In genomic region chr19:51000426-51000825, GRCh38 we compare ENCODE assay signal across 23 cellular contexts. TPM values are rescaled to one million over a fixed set of nuclear protein-coding genes. Genes with fewer than 3 reads are reported as not detected.
DNase-seq lines count a peak whose midpoint lies in the region; ATAC-seq and TF ChIP-seq lines count a peak whose summit lies in the region.
"Had no signal": no experiment of that assay in that cellular context is flagged by ENCODE, and none has a peak within 500 bp of the region (broad histone marks: within the 10 kb centered on the region; RNA-seq: fewer than 3 reads in every experiment).

No MANE protein-coding gene starts in this region.

- no peak overlapping the region for H3K4ac ChIP-seq in neuronal stem cell (ENCODE audit: low read length)

- H2AFZ ChIP-seq in PC-9, result peak overlapping the region; percentile 77; the same call in 1 of the 2 replicates
- no peak overlapping the region for H2AFZ ChIP-seq in neuronal stem cell (ENCODE audit: low read length)

- H3K4me2 ChIP-seq in PC-9 (peak overlapping the region; percentile 93), neuronal stem cell (ENCODE audit: insufficient read depth, low read length, poor library complexity, severe bottlenecking) (no peak overlapping the region)

- no peaks in the 10 kb centered on the region for H3K79me1 ChIP-seq in neuronal stem cell (ENCODE audit: low read depth, low read length)

- no peak overlapping the region for H4K8ac ChIP-seq in neuronal stem cell (ENCODE audit: low read depth, low read length)

- peak overlapping the region; percentile 90 for H2BK120ac ChIP-seq in neuronal stem cell (ENCODE audit: low read depth, low read length)

- no peaks in the 10 kb centered on the region for H3K36me3 ChIP-seq in H7 (replicated peaks; ENCODE audit: control insufficient read depth, insufficient read depth, low read length)
- H3K36me3 ChIP-seq in PC-9 (ENCODE audit: low read depth), result peaks cover 7% of the 10 kb centered on the region; the same call in 1 of the 2 replicates
- no peaks in the 10 kb centered on the region for H3K36me3 ChIP-seq in esophagus (ENCODE audit: control insufficient read depth in 2 of 2, insufficient read depth in 2 of 2, low read length in 1 of 2)
- H3K36me3 ChIP-seq in neuronal stem cell (replicated peaks in 1 of 2; ENCODE audit: control insufficient read depth in 2 of 2, insufficient read depth in 2 of 2, low read length in 2 of 2), result no peaks in the 10 kb centered on the region
- no peaks in the 10 kb centered on the region for H3K36me3 ChIP-seq in CD4-positive, alpha-beta memory T cell (ENCODE audit: insufficient read depth, low read length)

- no peaks in the 10 kb centered on the region for H3K9me2 ChIP-seq in PC-9 (ENCODE audit: insufficient read depth)

- H3K27ac Mint-ChIP-seq in activated CD8-positive, alpha-beta memory T cell treated with anti-CD3 and anti-CD28 coated beads, Interleukin-2, amount 10 ng/mL, durations not matched to agents 7 days and 5 days, result no peak overlapping the region
- H3K27ac Mint-ChIP-seq in CD4-positive, alpha-beta memory T cell, result no peak overlapping the region
- H3K27ac Mint-ChIP-seq: CD4-positive, alpha-beta T cell; HFFc6 had no signal

- H4K91ac ChIP-seq in neuronal stem cell (ENCODE audit: low read depth, low read length, poor library complexity), result no peak overlapping the region

- H3K27ac ChIP-seq in PC-9 (peak overlapping the region; percentile 66), esophagus (ENCODE audit: low read depth in 2 of 2, low read length in 1 of 2) (peak overlapping the region in 1 of 2 donors; percentile 91), neuronal stem cell (replicated peaks; ENCODE audit: low read length) (no peak overlapping the region)
- H3K27ac ChIP-seq in CD4-positive, alpha-beta memory T cell (ENCODE audit: low read depth, low read length), result no peak overlapping the region
- H3K27ac ChIP-seq: A549 had no signal

- no peak for ATAC-seq in activated CD8-positive, alpha-beta memory T cell treated with anti-CD3 and anti-CD28 coated beads, Interleukin-2, amount 10 ng/mL, durations not matched to agents 7 days and 5 days
- ATAC-seq in GM19351 (IDR thresholded peaks at IDR 0.05; ENCODE audit: unreplicated experiment), result no peak
- ATAC-seq: GM12878, PC-3 had no signal

- TF ChIP-seq CTCF in PC-9 (conservative IDR thresholded peaks at IDR 0.05), result no peak

- H3K36me3 Mint-ChIP-seq in activated CD8-positive, alpha-beta memory T cell treated with anti-CD3 and anti-CD28 coated beads, Interleukin-2, amount 10 ng/mL, durations not matched to agents 7 days and 5 days, result no peaks in the 10 kb centered on the region
- H3K36me3 Mint-ChIP-seq in CD4-positive, alpha-beta memory T cell, result no peaks in the 10 kb centered on the region

- peaks cover 24% of the 10 kb centered on the region; the same call in 1 of the 2 replicates for H3F3A ChIP-seq in PC-9 (ENCODE audit: insufficient read depth, low read depth)

- peaks cover 19% of the 10 kb centered on the region for H3K27me3 Mint-ChIP-seq in activated CD8-positive, alpha-beta memory T cell treated with anti-CD3 and anti-CD28 coated beads, Interleukin-2, amount 10 ng/mL, durations not matched to agents 7 days and 5 days
- peaks cover 16 to 27% of the 10 kb centered on the region in 2 donors for H3K27me3 Mint-ChIP-seq in CD4-positive, alpha-beta memory T cell

- H3K4me3 Mint-ChIP-seq in activated CD8-positive, alpha-beta memory T cell treated with anti-CD3 and anti-CD28 coated beads, Interleukin-2, amount 10 ng/mL, durations not matched to agents 7 days and 5 days, result no peak overlapping the region
- H3K4me3 Mint-ChIP-seq in CD4-positive, alpha-beta memory T cell, result no peak overlapping the region
- H3K4me3 Mint-ChIP-seq: CD4-positive, alpha-beta T cell; HFFc6 had no signal

- H3K9me3 ChIP-seq in PC-9 (ENCODE audit: insufficient read depth, low read depth), result no peaks in the 10 kb centered on the region
- H3K9me3 ChIP-seq in esophagus (ENCODE audit: control insufficient read depth in 2 of 2, insufficient read depth in 1 of 2, low read depth in 1 of 2, low read length in 1 of 2), result no peaks in the 10 kb centered on the region
- no peaks in the 10 kb centered on the region for H3K9me3 ChIP-seq in neuronal stem cell (replicated peaks in 1 of 2; ENCODE audit: control insufficient read depth in 2 of 2, insufficient read depth in 1 of 2, low read depth in 1 of 2, low read length in 2 of 2)
- no peaks in the 10 kb centered on the region for H3K9me3 ChIP-seq in CD4-positive, alpha-beta memory T cell (ENCODE audit: control insufficient read depth in 1 of 2, low read length in 2 of 2)
- H3K9me3 ChIP-seq: A549 had no signal

- peak overlapping the region; percentile 90 for H2AK5ac ChIP-seq in neuronal stem cell (ENCODE audit: low read depth, low read length)

- H3K9ac ChIP-seq in neuronal stem cell (ENCODE audit: low read depth, low read length, poor library complexity), result no peak overlapping the region

- no peak overlapping the region for H2BK5ac ChIP-seq in neuronal stem cell (ENCODE audit: low read length)

- peak overlapping the region; percentile 1 for H3K18ac ChIP-seq in neuronal stem cell (ENCODE audit: low read length)

- H3K4me3 ChIP-seq in H7 (ENCODE audit: insufficient read depth, low read depth, low read length), result peak overlapping the region; percentile 73
- peak overlapping the region; percentile 64 for H3K4me3 ChIP-seq in PC-9
- peak overlapping the region; percentile 53 to 61 for H3K4me3 ChIP-seq in esophagus (ENCODE audit: low read depth in 1 of 2, low read length in 2 of 2)
- H3K4me3 ChIP-seq in neuronal stem cell (ENCODE audit: low read length in 2 of 2), result no peak overlapping the region
- H3K4me3 ChIP-seq in CD4-positive, alpha-beta memory T cell (ENCODE audit: low read length in 2 of 2), result no peak overlapping the region
- H3K4me3 ChIP-seq: A549, GM12878 had no signal

- H4K20me1 ChIP-seq in PC-9 (ENCODE audit: insufficient read depth), result no peaks in the 10 kb centered on the region

- H3K14ac ChIP-seq in neuronal stem cell (ENCODE audit: low read length), result no peak overlapping the region

- H3K4me1 ChIP-seq in PC-9 (replicated peaks; ENCODE audit: insufficient read depth), result peaks cover 8% of the 10 kb centered on the region
- H3K4me1 ChIP-seq in esophagus (ENCODE audit: control insufficient read depth in 2 of 2, insufficient read depth in 2 of 2, low read length in 1 of 2), result no peaks in the 10 kb centered on the region
- H3K4me1 ChIP-seq in neuronal stem cell (ENCODE audit: control insufficient read depth in 2 of 2, insufficient read depth in 1 of 2, low read depth in 1 of 2, low read length in 2 of 2), result peaks cover 0 to 8% of the 10 kb centered on the region in 2 donors
- no peaks in the 10 kb centered on the region for H3K4me1 ChIP-seq in CD4-positive, alpha-beta memory T cell (ENCODE audit: insufficient read depth, low read length)

- H3K27me3 ChIP-seq in H7 (ENCODE audit: control insufficient read depth, insufficient read depth, low read length), result peaks cover 9% of the 10 kb centered on the region; the same call in 1 of the 2 replicates
- no peaks in the 10 kb centered on the region for H3K27me3 ChIP-seq in PC-9 (ENCODE audit: insufficient read depth, low read depth)
- no peaks in the 10 kb centered on the region for H3K27me3 ChIP-seq in esophagus (ENCODE audit: control insufficient read depth in 1 of 2, insufficient read depth in 2 of 2, low read length in 2 of 2)
- H3K27me3 ChIP-seq in neuronal stem cell (ENCODE audit: control insufficient read depth in 3 of 3, insufficient read depth in 3 of 3, low read depth in 1 of 3, low read length in 3 of 3), result peaks cover 0 to 5% (median 0%) of the 10 kb centered on the region in 3 experiments
- H3K27me3 ChIP-seq in CD4-positive, alpha-beta memory T cell (ENCODE audit: insufficient read depth, low read length), result no peaks in the 10 kb centered on the region

- no peak overlapping the region for H3K23ac ChIP-seq in neuronal stem cell (ENCODE audit: low read depth, low read length, poor library complexity)

- H3K79me2 ChIP-seq in PC-9 (ENCODE audit: low read depth), result peaks cover 26% of the 10 kb centered on the region

- POLR2A ChIA-PET in PC-9 (lab: Charles Lee; ENCODE audit: unreplicated experiment), result interaction anchor here (0.6 to 2.1 kb wide), 4 partner anchors 8 to 31 kb away, joined by 5 to 22 read pairs (median 14); partner anchors contain the start of genes KLK6 and KLK7
- POLR2A ChIA-PET in CD4-positive, alpha-beta memory T cell (lab: Charles Lee; ENCODE audit: partially characterized antibody), result no interaction called here

- intact Hi-C loops in PC-9 (cut with micrococcal nuclease; ENCODE audit: unreplicated experiment), result no loop called here
- intact Hi-C loops in CD4-positive, alpha-beta memory T cell (cut with micrococcal nuclease), result no loop called here

- BruUV-seq in PC-9 (replicated peaks; lab: Mats Ljungman, UMichigan), result no TSS peak

- CTCF ChIA-PET in PC-9 (lab: Charles Lee), result interaction anchor here (0.6 to 2.6 kb wide), 3 partner anchors 17 to 21 kb away, joined by 3 to 20 read pairs (median 4); partner anchors contain the start of gene KLK7
- CTCF ChIA-PET in activated CD8-positive, alpha-beta memory T cell treated with anti-CD3 and anti-CD28 coated beads, Interleukin-2, amount 10 ng/mL, durations not matched to agents 7 days and 5 days (lab: Charles Lee), result no interaction called here
- CTCF ChIA-PET in CD4-positive, alpha-beta memory T cell (lab: Charles Lee; ENCODE audit: partially characterized antibody), result no interaction called here

- H3K4me1 Mint-ChIP-seq in activated CD8-positive, alpha-beta memory T cell treated with anti-CD3 and anti-CD28 coated beads, Interleukin-2, amount 10 ng/mL, durations not matched to agents 7 days and 5 days, result no peaks in the 10 kb centered on the region
- H3K4me1 Mint-ChIP-seq in CD4-positive, alpha-beta memory T cell, result no peaks in the 10 kb centered on the region

- 77 to 79% methylated on average over 10 of the region's 10 CpGs for WGBS in esophagus, 2 donors
- no CpG with 5 or more reads among the region's 10 CpGs for WGBS in neuronal stem cell (ENCODE audit: extremely low coverage in 2 of 2, insufficient read length in 2 of 2, insufficient replicate concordance in 1 of 2), 2 donors

- peak overlapping the region; percentile 60 for H2BK15ac ChIP-seq in neuronal stem cell (ENCODE audit: low read length)

- DNase-seq in H7, result no peak
- DNase-seq in PC-9, result peak in 1 of 2 experiments; percentile 48
- no peak for DNase-seq in neuronal stem cell (ENCODE audit: low spot score)
- no peak for DNase-seq in putamen (ENCODE audit: low spot score)
- DNase-seq in activated CD8-positive, alpha-beta memory T cell treated with anti-CD3 and anti-CD28 coated beads, Interleukin-2, amount 10 ng/mL, durations not matched to agents 7 days and 5 days, result no peak
- DNase-seq in CD4-positive, alpha-beta memory T cell, result no peak
- DNase-seq: Calu3; CD4-positive, alpha-beta T cell; GOT3; HFFc6; NCI-H1417 treated with DMSO at 0.1 percent for 48 hours; NCI-H187 treated with DMSO at 0.1 percent for 48 hours; NCI-H2227 treated with DMSO at 0.1 percent for 48 hours; NCI-H510A treated with DMSO at 0.1 percent for 48 hours; NCI-H82; PC-3 had no signal

- H3K9me3 Mint-ChIP-seq in activated CD8-positive, alpha-beta memory T cell treated with anti-CD3 and anti-CD28 coated beads, Interleukin-2, amount 10 ng/mL, durations not matched to agents 7 days and 5 days (ENCODE audit: low read depth), result no peaks in the 10 kb centered on the region
- no peaks in the 10 kb centered on the region for H3K9me3 Mint-ChIP-seq in CD4-positive, alpha-beta memory T cell
- H3K9me3 Mint-ChIP-seq: CD4-positive, alpha-beta T cell had no signal

- H2BK12ac ChIP-seq in neuronal stem cell (ENCODE audit: low read length), result peak overlapping the region; percentile 91

RNA-seq across cellular contexts. Expression of gene KLK8, which starts 1.0 kb away (rescaled TPM):
- total RNA-seq in H7 (2014; rRNA removed; shearing (Covaris generic)), result 6.4 and 11.0 TPM in 2 replicates
- total RNA-seq in PC-9 (2021), result 120 and 128 TPM in 2 replicates
- 100 to 1,000 TPM; 226 to 261 TPM for polyA plus RNA-seq in esophagus
- polyA plus RNA-seq in neuronal stem cell (2013, experiment 1 of 2), result 2.1 TPM
- polyA plus RNA-seq in neuronal stem cell (2013, experiment 2 of 2), result 1.1 TPM
- not detected for total RNA-seq in activated CD8-positive, alpha-beta memory T cell treated with anti-CD3 and anti-CD28 coated beads, Interleukin-2, amount 10 ng/mL, durations not matched to agents 7 days and 5 days
- total RNA-seq in CD4-positive, alpha-beta memory T cell, result not detected
- polyA plus RNA-seq in CD4-positive, alpha-beta memory T cell, result not detected
- total RNA-seq: CD4-positive, alpha-beta T cell; GM12878; HFFc6; M059J; SK-MEL-5 had no signal
- polyA plus RNA-seq: A549, BJ, GM12878 had no signal

RNA-seq across cellular contexts. Expression of gene KLK7, which starts 16.7 kb away (rescaled TPM):
- total RNA-seq in H7 (2014; rRNA removed; shearing (Covaris generic)), result 0.24 and 1.1 TPM in 2 replicates
- 98.1 and 138 TPM in 2 replicates for total RNA-seq in PC-9 (2021)
- 10 to 100 TPM; 36.4 to 96.4 TPM for polyA plus RNA-seq in esophagus
- 0.47 TPM for polyA plus RNA-seq in neuronal stem cell (2013, experiment 1 of 2)
- polyA plus RNA-seq in neuronal stem cell (2013, experiment 2 of 2), result 0.37 TPM
- total RNA-seq in activated CD8-positive, alpha-beta memory T cell treated with anti-CD3 and anti-CD28 coated beads, Interleukin-2, amount 10 ng/mL, durations not matched to agents 7 days and 5 days, result not detected
- not detected for total RNA-seq in CD4-positive, alpha-beta memory T cell
- polyA plus RNA-seq in CD4-positive, alpha-beta memory T cell, result not detected
- total RNA-seq: CD4-positive, alpha-beta T cell; GM12878; HFFc6; M059J; SK-MEL-5 had no signal
- polyA plus RNA-seq: A549, BJ, GM12878 had no signal

RNA-seq across cellular contexts. Expression of gene KLK10, which starts 19.1 kb away (rescaled TPM):
- total RNA-seq in H7 (2014; rRNA removed; shearing (Covaris generic)), result 0.14 and 2.4 TPM in 2 replicates
- total RNA-seq in PC-9 (2021), result 28.0 and 28.9 TPM in 2 replicates
- polyA plus RNA-seq in esophagus, result 100 to 1,000 TPM; 223 to 304 TPM
- polyA plus RNA-seq in neuronal stem cell (2013, experiment 1 of 2), result 0.86 TPM
- polyA plus RNA-seq in neuronal stem cell (2013, experiment 2 of 2), result 0.61 TPM
- total RNA-seq in activated CD8-positive, alpha-beta memory T cell treated with anti-CD3 and anti-CD28 coated beads, Interleukin-2, amount 10 ng/mL, durations not matched to agents 7 days and 5 days, result not detected
- total RNA-seq in CD4-positive, alpha-beta memory T cell, result not detected
- not detected for polyA plus RNA-seq in CD4-positive, alpha-beta memory T cell
- total RNA-seq: CD4-positive, alpha-beta T cell; GM12878; HFFc6; M059J; SK-MEL-5 had no signal
- polyA plus RNA-seq: BJ, GM12878 had no signal

RNA-seq across cellular contexts. Expression of gene KLK11, which starts 26.0 kb away (rescaled TPM):
- not detected in 2 replicates for total RNA-seq in H7 (2014; rRNA removed; shearing (Covaris generic))
- 1.5 and 1.6 TPM in 2 replicates for total RNA-seq in PC-9 (2021)
- 100 to 1,000 TPM; 168 to 345 TPM for polyA plus RNA-seq in esophagus
- polyA plus RNA-seq in neuronal stem cell (2013, experiment 1 of 2), result not detected
- not detected for polyA plus RNA-seq in neuronal stem cell (2013, experiment 2 of 2)
- not detected for total RNA-seq in activated CD8-positive, alpha-beta memory T cell treated with anti-CD3 and anti-CD28 coated beads, Interleukin-2, amount 10 ng/mL, durations not matched to agents 7 days and 5 days
- not detected for total RNA-seq in CD4-positive, alpha-beta memory T cell
- polyA plus RNA-seq in CD4-positive, alpha-beta memory T cell, result not detected
- total RNA-seq: CD4-positive, alpha-beta T cell; GM12878; HFFc6; M059J; PC-3; SK-MEL-5 had no signal
- polyA plus RNA-seq: A549, BJ, GM12878 had no signal

RNA-seq across cellular contexts. Expression of gene KLK6, which starts 31.0 kb away (rescaled TPM):
- 0.38 and 0.74 TPM in 2 replicates for total RNA-seq in H7 (2014; rRNA removed; shearing (Covaris generic))
- total RNA-seq in PC-9 (2021), result 490 and 581 TPM in 2 replicates
- 10 to 100 TPM; 32.8 to 64.6 TPM for polyA plus RNA-seq in esophagus
- polyA plus RNA-seq in neuronal stem cell (2013, experiment 1 of 2), result 0.57 TPM
- polyA plus RNA-seq in neuronal stem cell (2013, experiment 2 of 2), result 0.53 TPM
- total RNA-seq in activated CD8-positive, alpha-beta memory T cell treated with anti-CD3 and anti-CD28 coated beads, Interleukin-2, amount 10 ng/mL, durations not matched to agents 7 days and 5 days, result not detected
- total RNA-seq in CD4-positive, alpha-beta memory T cell, result not detected
- polyA plus RNA-seq in CD4-positive, alpha-beta memory T cell, result not detected
- total RNA-seq: CD4-positive, alpha-beta T cell; GM12878; HFFc6; SK-MEL-5 had no signal
- polyA plus RNA-seq: BJ, GM12878 had no signal

Comparison
In these comparisons a context has a peak if more than half of its experiments do, and no peak if none do; other contexts are left out.
1. H3K4me3 ChIP-seq: peak in H7 (single experiment), PC-9 (single experiment) and esophagus (2 of 2); none in neuronal stem cell (0 of 2) and CD4-positive, alpha-beta memory T cell (0 of 2).
2. RNA of gene KLK8, which starts 1.0 kb away (total RNA-seq): 120 to 128 TPM in PC-9; 6.4 to 11.0 TPM in H7, not detected in activated CD8-positive, alpha-beta memory T cell treated with anti-CD3 and anti-CD28 coated beads, Interleukin-2, amount 10 ng/mL, durations not matched to agents 7 days and 5 days and not detected in CD4-positive, alpha-beta memory T cell; every median in the first group is over 10 times any median in the second.
3. RNA of gene KLK7, which starts 16.7 kb away (total RNA-seq): 98.1 to 138 TPM in PC-9; 0.24 to 1.1 TPM in H7, not detected in activated CD8-positive, alpha-beta memory T cell treated with anti-CD3 and anti-CD28 coated beads, Interleukin-2, amount 10 ng/mL, durations not matched to agents 7 days and 5 days and not detected in CD4-positive, alpha-beta memory T cell; every median in the first group is over 10 times any median in the second.